In genomic region chr11:69816671-69817070, GRCh38 we compare ENCODE assay signal across 1 cellular context.
TF ChIP-seq lines count a peak whose summit lies in the region.

No MANE protein-coding gene starts in this region.

TF ChIP-seq in WTC11, 78 proteins besides CTCF, POLR2A, EP300 and RAD21 (continued from another document):
- no peak for TF ChIP-seq MAX (CRISPR knock-in tag; IDR thresholded peaks at IDR 0.05)
- no peak for TF ChIP-seq RELA (CRISPR knock-in tag; IDR thresholded peaks at IDR 0.05; ENCODE audit: borderline replicate concordance)
- no peak for TF ChIP-seq ATF1 (CRISPR knock-in tag; IDR thresholded peaks at IDR 0.05)
- TF ChIP-seq, protein P1, sequence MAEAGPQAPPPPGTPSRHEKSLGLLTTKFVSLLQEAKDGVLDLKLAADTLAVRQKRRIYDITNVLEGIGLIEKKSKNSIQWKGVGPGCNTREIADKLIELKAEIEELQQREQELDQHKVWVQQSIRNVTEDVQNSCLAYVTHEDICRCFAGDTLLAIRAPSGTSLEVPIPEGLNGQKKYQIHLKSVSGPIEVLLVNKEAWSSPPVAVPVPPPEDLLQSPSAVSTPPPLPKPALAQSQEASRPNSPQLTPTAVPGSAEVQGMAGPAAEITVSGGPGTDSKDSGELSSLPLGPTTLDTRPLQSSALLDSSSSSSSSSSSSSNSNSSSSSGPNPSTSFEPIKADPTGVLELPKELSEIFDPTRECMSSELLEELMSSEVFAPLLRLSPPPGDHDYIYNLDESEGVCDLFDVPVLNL (CRISPR knock-in tag; IDR thresholded peaks at IDR 0.05; ENCODE audit: borderline replicate concordance, low read depth): no peak
- TF ChIP-seq ZNF425 (CRISPR knock-in tag; conservative IDR thresholded peaks at IDR 0.05): no peak
- TF ChIP-seq ZNF396 (CRISPR knock-in tag; IDR thresholded peaks at IDR 0.05; ENCODE audit: borderline replicate concordance): no peak
- no peak for TF ChIP-seq HMGA2 (CRISPR knock-in tag; IDR thresholded peaks at IDR 0.05)
- no peak for TF ChIP-seq EMX1 (CRISPR knock-in tag; IDR thresholded peaks at IDR 0.05)
- TF ChIP-seq ELF4 (CRISPR knock-in tag; IDR thresholded peaks at IDR 0.05; ENCODE audit: low read depth): no peak
- TF ChIP-seq ZSCAN18 (CRISPR knock-in tag; IDR thresholded peaks at IDR 0.05): no peak
- no peak for TF ChIP-seq OVOL2 (CRISPR knock-in tag; IDR thresholded peaks at IDR 0.05; ENCODE audit: borderline replicate concordance)
- TF ChIP-seq ZNF232 (CRISPR knock-in tag; IDR thresholded peaks at IDR 0.05): no peak
- TF ChIP-seq IRF2 (CRISPR knock-in tag; IDR thresholded peaks at IDR 0.05; ENCODE audit: borderline replicate concordance, low read depth): no peak
